In genomic region chr7:1940402-1940786, GRCh38 we compare ENCODE assay signal across 8 cellular contexts.
DNase-seq lines count a peak whose midpoint lies in the region; ATAC-seq and TF ChIP-seq lines count a peak whose summit lies in the region.

No MANE protein-coding gene starts in this region.

- peaks cover 63% of the 10 kb centered on the region for H3K4me1 Mint-ChIP-seq in activated CD4-positive, alpha-beta memory T cell treated with anti-CD3 and anti-CD28 coated beads, Interleukin-2, amount 10 ng/mL, durations not matched to agents 7 days and 5 days
- peaks cover 26% of the 10 kb centered on the region for H3K4me1 Mint-ChIP-seq in endothelial cell (ENCODE audit: unreplicated experiment)

- 52 to 70% methylated on average over 12 of the region's 21 CpGs for WGBS in esophagus squamous epithelium, 2 donors

- H3K27ac ChIP-seq in esophagus squamous epithelium: peak overlapping the region in 3 of 4 donors; percentile 36 to 78 (median 75)

- peaks cover 44% of the 10 kb centered on the region for H3K36me3 Mint-ChIP-seq in activated CD4-positive, alpha-beta memory T cell treated with anti-CD3 and anti-CD28 coated beads, Interleukin-2, amount 10 ng/mL, durations not matched to agents 7 days and 5 days (ENCODE audit: low read depth)
- peaks cover 19% of the 10 kb centered on the region for H3K36me3 Mint-ChIP-seq in endothelial cell (ENCODE audit: low read depth, unreplicated experiment)

- ATAC-seq in GM21576 (IDR thresholded peaks at IDR 0.05; ENCODE audit: unreplicated experiment): peak; percentile 90

- TF ChIP-seq CTCF in esophagus squamous epithelium (IDR thresholded peaks at IDR 0.05) (no peak), endothelial cell (IDR thresholded peaks at IDR 0.05; ENCODE audit: unreplicated experiment) (no peak)

- no peaks in the 10 kb centered on the region for H3K9me3 ChIP-seq in esophagus squamous epithelium

- H3K27me3 ChIP-seq in esophagus squamous epithelium: no peaks in the 10 kb centered on the region

- peak overlapping the region; percentile 94 for H3K4me3 Mint-ChIP-seq in activated CD4-positive, alpha-beta memory T cell treated with anti-CD3 and anti-CD28 coated beads, Interleukin-2, amount 10 ng/mL, durations not matched to agents 7 days and 5 days
- no peak overlapping the region for H3K4me3 Mint-ChIP-seq in endothelial cell (ENCODE audit: unreplicated experiment)

- H3K4me1 ChIP-seq in esophagus squamous epithelium: peaks cover 0 to 22% (median 7%) of the 10 kb centered on the region in 3 donors

- CTCF ChIA-PET in activated CD4-positive, alpha-beta memory T cell treated with anti-CD3 and anti-CD28 coated beads, Interleukin-2, amount 10 ng/mL, durations not matched to agents 7 days and 5 days (lab: Charles Lee): interaction anchor here (1.9 kb wide), 1 partner anchor 46 kb away, joined by 9 read pairs; no protein-coding TSS in a partner anchor

- intact Hi-C loops in esophagus squamous epithelium (cut with DNase I): no loop called here

- H3K9me3 Mint-ChIP-seq in activated CD4-positive, alpha-beta memory T cell treated with anti-CD3 and anti-CD28 coated beads, Interleukin-2, amount 10 ng/mL, durations not matched to agents 7 days and 5 days: no peaks in the 10 kb centered on the region
- no peaks in the 10 kb centered on the region for H3K9me3 Mint-ChIP-seq in endothelial cell (ENCODE audit: unreplicated experiment)

- peaks cover 0 to 10% (median 0%) of the 10 kb centered on the region in 3 donors for H3K36me3 ChIP-seq in esophagus squamous epithelium

- DNase-seq in Daoy (ENCODE audit: low read depth): peak; percentile 97
- peak; percentile 0 to 29 for DNase-seq in Kasumi-1 (lab: John Stamatoyannopoulos, UW)
- DNase-seq in activated CD4-positive, alpha-beta memory T cell treated with anti-CD3 and anti-CD28 coated beads, Interleukin-2, amount 10 ng/mL, durations not matched to agents 7 days and 5 days: peak; percentile 96
- DNase-seq in esophagus squamous epithelium (lab: John Stamatoyannopoulos, UW): peak; percentile 33
- DNase-seq in stimulated activated CD4-positive, alpha-beta T cell treated with anti-CD3 and anti-CD28 coated beads, Interleukin-12 subunit alpha, Interleukin-12 subunit beta, amount 100 ng/mL, for 24 hours (ENCODE audit: low read depth in 2 of 2): peak; percentile 68 to 83
- DNase-seq in D341Med (ENCODE audit: low spot score): no peak
- DNase-seq in endothelial cell (ENCODE audit: low spot score): no peak

- POLR2A ChIA-PET in activated CD4-positive, alpha-beta memory T cell treated with anti-CD3 and anti-CD28 coated beads, Interleukin-2, amount 10 ng/mL, durations not matched to agents 7 days and 5 days (lab: Charles Lee): interaction anchor here (0.6 to 2.1 kb wide), 17 partner anchors 10 to 467 kb away, joined by 3 to 42 read pairs (median 4); partner anchors contain the start of genes MRM2 and NUDT1

- H3K4me3 ChIP-seq in esophagus squamous epithelium: peak overlapping the region in 3 of 4 donors; percentile 17 to 54 (median 36)

- peak in 1 of 4 donors; percentile 46 for TF ChIP-seq POLR2A in esophagus squamous epithelium (IDR thresholded peaks at IDR 0.05)

- H3K27me3 Mint-ChIP-seq in activated CD4-positive, alpha-beta memory T cell treated with anti-CD3 and anti-CD28 coated beads, Interleukin-2, amount 10 ng/mL, durations not matched to agents 7 days and 5 days: no peaks in the 10 kb centered on the region
- H3K27me3 Mint-ChIP-seq in endothelial cell (ENCODE audit: unreplicated experiment): peaks cover 18% of the 10 kb centered on the region

- H3K27ac Mint-ChIP-seq in activated CD4-positive, alpha-beta memory T cell treated with anti-CD3 and anti-CD28 coated beads, Interleukin-2, amount 10 ng/mL, durations not matched to agents 7 days and 5 days: peak overlapping the region; percentile 100
- no peak overlapping the region for H3K27ac Mint-ChIP-seq in endothelial cell (ENCODE audit: unreplicated experiment)

Comparison
In these comparisons a context has a peak if more than half of its experiments do, and no peak if none do; other contexts are left out.
1. DNase-seq: peak in Daoy (single experiment), Kasumi-1 (2 of 2), activated CD4-positive, alpha-beta memory T cell treated with anti-CD3 and anti-CD28 coated beads, Interleukin-2, amount 10 ng/mL, durations not matched to agents 7 days and 5 days (single experiment), esophagus squamous epithelium (single experiment) and stimulated activated CD4-positive, alpha-beta T cell treated with anti-CD3 and anti-CD28 coated beads, Interleukin-12 subunit alpha, Interleukin-12 subunit beta, amount 100 ng/mL, for 24 hours (2 of 2); none in D341Med (single experiment) and endothelial cell (single experiment).